ENCODE assay signal across 17 cellular contexts in genomic region chr2:216679658-216680024, GRCh38. TPM values are rescaled to one million over a fixed set of nuclear protein-coding genes. Genes with fewer than 3 reads are reported as not detected.
A peak's percentile ranks its signal among the peaks of the same experiment; 100 is the strongest.
DNase-seq lines count a peak whose midpoint lies in the region; ATAC-seq and TF ChIP-seq lines count a peak whose summit lies in the region.
"Had no signal": no experiment of that assay in that cellular context is flagged by ENCODE, and none has a peak within 500 bp of the region (broad histone marks: within the 10 kb centered on the region; RNA-seq: fewer than 3 reads in every experiment).

No MANE protein-coding gene starts in this region.

- H3K4me3 ChIP-seq in SJCRH30 (no peak overlapping the region), muscle layer of colon (ENCODE audit: low read depth in 1 of 2, low read length in 2 of 2) (no peak overlapping the region), smooth muscle cell (no peak overlapping the region)

- DNase-seq in SJCRH30: peak; percentile 61 to 70
- peak; percentile 88 for DNase-seq in Right ventricle myocardium superior
- no peak for DNase-seq in smooth muscle cell (lab: John Stamatoyannopoulos, UW; ENCODE audit: unreplicated experiment)
- no peak for DNase-seq in activated CD8-positive, alpha-beta memory T cell treated with anti-CD3 and anti-CD28 coated beads for 24 hours
- DNase-seq in effector memory CD8-positive, alpha-beta T cell: no peak
- DNase-seq: activated naive CD4-positive, alpha-beta T cell treated with anti-CD3 and anti-CD28 coated beads, Interleukin-2, amount 10 ng/mL, durations not matched to agents 7 days and 5 days; activated T-cell treated with anti-CD3 and anti-CD28 coated beads, Interleukin-2, amount 50 U/mL, for 24 hours; CD8-positive, alpha-beta memory T cell; DND-41; hippocampal formation; kidney glomerular epithelial cell; NCI-H187; NCI-H446; stimulated activated naive CD8-positive, alpha-beta T cell treated with anti-CD3 and anti-CD28 coated beads, Interleukin-15, Interleukin-2, amounts not matched to agents 100 U/mL and 50 U/mL, for 24 hours had no signal

- 62% methylated on average over 14 of the region's 14 CpGs for WGBS in smooth muscle cell (ENCODE audit: low lambda C conversion rate)

- peaks cover 71% of the 10 kb centered on the region for H4K20me1 ChIP-seq in smooth muscle cell (ENCODE audit: low read depth)

- no peak overlapping the region for H3K27ac ChIP-seq in SJCRH30
- peak overlapping the region; percentile 66 for H3K27ac ChIP-seq in muscle layer of colon (ENCODE audit: low read depth, low read length)
- peak overlapping the region; percentile 22 for H3K27ac ChIP-seq in smooth muscle cell (ENCODE audit: low read depth)

- H2AFZ ChIP-seq in smooth muscle cell (ENCODE audit: low read depth): no peak overlapping the region

- H3K36me3 ChIP-seq in SJCRH30: no peaks in the 10 kb centered on the region
- H3K36me3 ChIP-seq in muscle layer of colon (ENCODE audit: insufficient read depth, low read length): peaks cover 77% of the 10 kb centered on the region
- peaks cover 5% of the 10 kb centered on the region for H3K36me3 ChIP-seq in smooth muscle cell (ENCODE audit: low read depth)

- H3K9me3 ChIP-seq in SJCRH30 (replicated peaks) (no peaks in the 10 kb centered on the region), muscle layer of colon (ENCODE audit: low read length) (no peaks in the 10 kb centered on the region), smooth muscle cell (replicated peaks; ENCODE audit: low read depth) (no peaks in the 10 kb centered on the region)

- peaks cover 6% of the 10 kb centered on the region for H3K36me3 Mint-ChIP-seq in effector memory CD8-positive, alpha-beta T cell (ENCODE audit: insufficient read depth)
- H3K36me3 Mint-ChIP-seq: activated naive CD4-positive, alpha-beta T cell treated with anti-CD3 and anti-CD28 coated beads, Interleukin-2, amount 10 ng/mL, durations not matched to agents 7 days and 5 days; CD8-positive, alpha-beta memory T cell had no signal

- ATAC-seq in Right ventricle myocardium superior (ENCODE audit: poor library complexity) (peak; percentile 73), HG02885 (IDR thresholded peaks at IDR 0.05; ENCODE audit: poor library complexity, unreplicated experiment) (no peak), GM18907 (IDR thresholded peaks at IDR 0.05; ENCODE audit: unreplicated experiment) (no peak)
- ATAC-seq in effector memory CD8-positive, alpha-beta T cell (replicated peaks): no peak
- ATAC-seq: stimulated activated naive CD8-positive, alpha-beta T cell treated with anti-CD3 and anti-CD28 coated beads, Interleukin-15, Interleukin-2, amounts not matched to agents 100 U/mL and 50 U/mL, for 24 hours had no signal

- H3K27me3 ChIP-seq in SJCRH30 (no peaks in the 10 kb centered on the region), muscle layer of colon (ENCODE audit: control insufficient read depth in 1 of 2, insufficient read depth in 2 of 2, low read length in 2 of 2) (no peaks in the 10 kb centered on the region), smooth muscle cell (ENCODE audit: low read depth) (no peaks in the 10 kb centered on the region)

- TF ChIP-seq CTCF in smooth muscle cell (IDR thresholded peaks at IDR 0.05; ENCODE audit: borderline replicate concordance, insufficient read depth, poor library complexity, severe bottlenecking): no peak

- H3K4me2 ChIP-seq in smooth muscle cell: no peak overlapping the region

- no peaks in the 10 kb centered on the region for H3K9me3 Mint-ChIP-seq in effector memory CD8-positive, alpha-beta T cell
- H3K9me3 Mint-ChIP-seq: activated naive CD4-positive, alpha-beta T cell treated with anti-CD3 and anti-CD28 coated beads, Interleukin-2, amount 10 ng/mL, durations not matched to agents 7 days and 5 days; activated T-cell treated with anti-CD3 and anti-CD28 coated beads, Interleukin-2, amount 50 U/mL, for 24 hours; CD8-positive, alpha-beta memory T cell had no signal

- H3K4me3 Mint-ChIP-seq in effector memory CD8-positive, alpha-beta T cell: no peak overlapping the region
- H3K4me3 Mint-ChIP-seq: activated naive CD4-positive, alpha-beta T cell treated with anti-CD3 and anti-CD28 coated beads, Interleukin-2, amount 10 ng/mL, durations not matched to agents 7 days and 5 days; activated T-cell treated with anti-CD3 and anti-CD28 coated beads, Interleukin-2, amount 50 U/mL, for 24 hours; CD8-positive, alpha-beta memory T cell had no signal

- peaks cover 51% of the 10 kb centered on the region for H3F3A ChIP-seq in smooth muscle cell (ENCODE audit: low read depth)

- H3K4me1 ChIP-seq in SJCRH30 (peaks cover 33% of the 10 kb centered on the region), muscle layer of colon (ENCODE audit: insufficient read depth, low read length) (peaks cover 54% of the 10 kb centered on the region), smooth muscle cell (ENCODE audit: low read depth) (no peaks in the 10 kb centered on the region)

- intact Hi-C loops in Right ventricle myocardium superior (cut with DNase I): loop anchor here (5.0 kb wide), 2 partner anchors 833 to 1033 kb away; no protein-coding TSS in a partner anchor

- H3K27me3 Mint-ChIP-seq in effector memory CD8-positive, alpha-beta T cell: peaks cover 60 to 88% of the 10 kb centered on the region in 2 donors

- peaks cover 0 to 4% of the 10 kb centered on the region in 2 donors for H3K4me1 Mint-ChIP-seq in effector memory CD8-positive, alpha-beta T cell (ENCODE audit: low read depth in 2 of 2)

- no peaks in the 10 kb centered on the region for H3K79me2 ChIP-seq in smooth muscle cell (ENCODE audit: low read depth)

- H3K27ac Mint-ChIP-seq in effector memory CD8-positive, alpha-beta T cell: no peak overlapping the region
- H3K27ac Mint-ChIP-seq: activated naive CD4-positive, alpha-beta T cell treated with anti-CD3 and anti-CD28 coated beads, Interleukin-2, amount 10 ng/mL, durations not matched to agents 7 days and 5 days; activated T-cell treated with anti-CD3 and anti-CD28 coated beads, Interleukin-2, amount 50 U/mL, for 24 hours; CD8-positive, alpha-beta memory T cell had no signal

- H3K9ac ChIP-seq in muscle layer of colon (ENCODE audit: low read length): no peak overlapping the region
- H3K9ac ChIP-seq in smooth muscle cell (ENCODE audit: low read depth): no peak overlapping the region

RNA-seq across cellular contexts. Expression of gene IGFBP5, which starts 15.7 kb away (rescaled TPM):
- total RNA-seq in SJCRH30 (2014; rRNA removed; shearing (Covaris generic)): 16.8 and 20.5 TPM in 2 replicates
- total RNA-seq in Right ventricle myocardium superior (134 TPM), smooth muscle cell (766 and 787 TPM in 2 replicates)
- polyA plus RNA-seq in smooth muscle cell: 381 and 426 TPM in 2 replicates
- total RNA-seq: CD8-positive, alpha-beta memory T cell had no signal
- polyA plus RNA-seq: CD8-positive, alpha-beta memory T cell had no signal

RNA-seq across cellular contexts. Expression of gene IGFBP2, which starts 46.4 kb away (rescaled TPM):
- 175 and 188 TPM in 2 replicates for total RNA-seq in SJCRH30 (2014; rRNA removed; shearing (Covaris generic))
- total RNA-seq in Right ventricle myocardium superior (51.1 TPM), smooth muscle cell (143 and 162 TPM in 2 replicates)
- polyA plus RNA-seq in smooth muscle cell: 225 and 416 TPM in 2 replicates

Comparison
In these comparisons a context has a peak if more than half of its experiments do, and no peak if none do; other contexts are left out.
1. DNase-seq: peak in SJCRH30 (2 of 2) and Right ventricle myocardium superior (single experiment); none in smooth muscle cell (single experiment), activated CD8-positive, alpha-beta memory T cell treated with anti-CD3 and anti-CD28 coated beads for 24 hours (single experiment) and effector memory CD8-positive, alpha-beta T cell (0 of 3).